8 cellular contexts compared by ENCODE assay signal in genomic region chr2:113156278-113157107, GRCh38. TPM values are rescaled to one million over a fixed set of nuclear protein-coding genes. Genes with fewer than 3 reads are reported as not detected.
DNase-seq lines count a peak whose midpoint lies in the region; ATAC-seq and TF ChIP-seq lines count a peak whose summit lies in the region.

No MANE protein-coding gene starts in this region.

- H3K36me3 Mint-ChIP-seq in activated T-cell treated with anti-CD3 and anti-CD28 coated beads, Interleukin-2, amount 50 U/mL, for 4 hours (ENCODE audit: insufficient read depth) = no peaks in the 10 kb centered on the region
- no peaks in the 10 kb centered on the region for H3K36me3 Mint-ChIP-seq in T-helper 17 cell (ENCODE audit: low read depth)

- H3K4me1 ChIP-seq in suprapubic skin = peaks cover 24% of the 10 kb centered on the region

- no peak for ATAC-seq in activated T-cell treated with anti-CD3 and anti-CD28 coated beads, Interleukin-2, amount 50 U/mL, for 4 hours
- no peak for ATAC-seq in T-helper 17 cell
- no peak for ATAC-seq in GM19328 (IDR thresholded peaks at IDR 0.05; ENCODE audit: unreplicated experiment)

- H3K27me3 ChIP-seq in suprapubic skin = peaks cover 10% of the 10 kb centered on the region

- WGBS in suprapubic skin = 42% methylated on average over 9 of the region's 9 CpGs

- no peaks in the 10 kb centered on the region for H3K27me3 Mint-ChIP-seq in activated T-cell treated with anti-CD3 and anti-CD28 coated beads, Interleukin-2, amount 50 U/mL, for 4 hours (ENCODE audit: low read depth)
- H3K27me3 Mint-ChIP-seq in T-helper 17 cell = no peaks in the 10 kb centered on the region

- TF ChIP-seq EP300 in suprapubic skin (IDR thresholded peaks at IDR 0.05) = no peak

- H3K4me3 ChIP-seq in iPS-18c (ENCODE audit: insufficient read depth, low read depth, low read length) (peak overlapping the region; percentile 47; the same call in 1 of the 2 replicates), suprapubic skin (peak overlapping the region; percentile 67)

- peak overlapping the region; percentile 87 for H3K27ac ChIP-seq in suprapubic skin

- no peaks in the 10 kb centered on the region for H3K36me3 ChIP-seq in suprapubic skin

- H3K4me3 Mint-ChIP-seq in activated T-cell treated with anti-CD3 and anti-CD28 coated beads, Interleukin-2, amount 50 U/mL, for 4 hours = peak overlapping the region; percentile 73
- H3K4me3 Mint-ChIP-seq in T-helper 17 cell = peak overlapping the region; percentile 90

- H3K9me3 ChIP-seq in T-helper 17 cell (ENCODE audit: control insufficient read depth, low read length, poor library complexity, severe bottlenecking) (no peaks in the 10 kb centered on the region), iPS-18c (ENCODE audit: control insufficient read depth, insufficient read depth, low read length) (no peaks in the 10 kb centered on the region), suprapubic skin (no peaks in the 10 kb centered on the region)

- no peak for TF ChIP-seq POLR2A in suprapubic skin (IDR thresholded peaks at IDR 0.05)

- H3K9me3 Mint-ChIP-seq in activated T-cell treated with anti-CD3 and anti-CD28 coated beads, Interleukin-2, amount 50 U/mL, for 4 hours = no peaks in the 10 kb centered on the region

- H3K27ac Mint-ChIP-seq in T-helper 17 cell = no peak overlapping the region

- no peak for TF ChIP-seq CTCF in suprapubic skin (IDR thresholded peaks at IDR 0.05)

- no peak for DNase-seq in activated T-cell treated with anti-CD3 and anti-CD28 coated beads, Interleukin-2, amount 50 U/mL, for 4 hours
- no peak for DNase-seq in activated T-cell treated with anti-CD3 and anti-CD28 coated beads, Interleukin-2, amount 50 U/mL, for 1 hour
- DNase-seq in T-helper 17 cell (no peak), suprapubic skin (ENCODE audit: low spot score in 2 of 2) (no peak), SKM-1 treated with dmso at 0.1 percent for 144 hours (lab: John Stamatoyannopoulos, UW; ENCODE audit: unreplicated experiment) (no peak), GF-D8 (lab: John Stamatoyannopoulos, UW) (no peak)

- peaks cover 23% of the 10 kb centered on the region for H3K4me1 Mint-ChIP-seq in activated T-cell treated with anti-CD3 and anti-CD28 coated beads, Interleukin-2, amount 50 U/mL, for 4 hours (ENCODE audit: low read depth)
- H3K4me1 Mint-ChIP-seq in T-helper 17 cell = peaks cover 19% of the 10 kb centered on the region

RNA-seq across cellular contexts. Expression of gene PSD4, which starts 17.3 kb away (rescaled TPM):
- total RNA-seq in activated T-cell treated with anti-CD3 and anti-CD28 coated beads, Interleukin-2, amount 50 U/mL, for 4 hours = 100 to 1,000 TPM; 155 to 172 (median 164) TPM
- total RNA-seq in T-helper 17 cell (100 to 1,000 TPM; 141 to 160 TPM), suprapubic skin (100 to 1,000 TPM in 1 of 4 donors, 10 to 100 TPM in 3; 53.8 to 102 (median 88.0) TPM)

RNA-seq across cellular contexts. Expression of gene IL1RN, which starts 29.1 kb away (rescaled TPM):
- total RNA-seq in activated T-cell treated with anti-CD3 and anti-CD28 coated beads, Interleukin-2, amount 50 U/mL, for 4 hours = 1 to 10 TPM; 1.2 to 2.5 (median 1.8) TPM
- total RNA-seq in T-helper 17 cell (1 to 10 TPM in 1 of 2 donors, under 1 TPM in 1; 0.68 to 1.2 TPM), suprapubic skin (100 to 1,000 TPM; 129 to 147 (median 135) TPM)

Comparison
In these comparisons a context has a peak if more than half of its experiments do, and no peak if none do; other contexts are left out.
1. RNA of gene IL1RN, which starts 29.1 kb away (total RNA-seq): 129 to 147 TPM in suprapubic skin; 1.2 to 2.5 TPM in activated T-cell treated with anti-CD3 and anti-CD28 coated beads, Interleukin-2, amount 50 U/mL, for 4 hours and 0.68 to 1.2 TPM in T-helper 17 cell; every median in the first group is over 10 times any median in the second.